Comparison of ENCODE assay signal across 10 cellular contexts in the genomic region with DNA sequence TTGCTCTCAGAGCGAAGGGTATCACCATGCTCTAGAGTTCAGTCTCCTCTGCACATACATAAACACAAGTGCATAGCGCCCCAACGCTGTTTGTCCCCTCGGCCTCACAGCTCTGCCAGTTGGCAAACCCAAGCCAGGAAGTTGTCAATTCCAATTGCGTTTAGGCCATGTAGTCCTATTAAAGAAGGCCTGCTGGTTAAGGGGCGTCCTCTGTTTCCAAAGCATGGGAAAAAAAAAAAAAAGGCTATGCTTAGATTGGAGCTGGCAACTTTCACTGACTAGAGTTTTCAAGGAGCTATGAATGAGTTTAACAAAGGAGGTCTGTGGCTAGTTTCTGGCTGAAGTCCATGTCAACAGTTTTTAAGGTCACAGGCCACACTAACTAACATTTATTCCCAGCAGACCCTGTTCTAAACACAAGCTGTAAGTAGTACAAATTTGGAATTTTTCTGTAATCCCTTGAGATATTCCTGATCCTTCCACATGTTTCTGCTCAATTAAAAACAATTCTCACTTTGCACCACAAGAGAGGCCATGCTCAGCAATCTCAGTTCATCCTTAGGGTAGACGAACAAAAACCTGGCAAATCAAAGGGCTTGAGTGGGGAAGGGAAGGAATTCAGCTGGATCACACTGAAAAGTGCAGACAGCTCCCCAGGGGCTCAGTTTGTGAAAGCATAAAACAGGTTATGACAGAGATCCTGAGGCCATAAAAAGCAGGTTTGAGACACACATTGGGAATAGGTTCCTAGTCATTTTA.
A peak's percentile ranks its signal among the peaks of the same experiment; 100 is the strongest.
DNase-seq lines count a peak whose midpoint lies in the region; ATAC-seq, FAIRE-seq and TF ChIP-seq lines count a peak whose summit lies in the region.
"Had no signal": no experiment of that assay in that cellular context is flagged by ENCODE, and none has a peak within 500 bp of the region (broad histone marks: within the 10 kb centered on the region; RNA-seq: fewer than 3 reads in every experiment).

No MANE protein-coding gene starts in this region.

- TF ChIP-seq CTCF in astrocyte of the cerebellum (IDR thresholded peaks at IDR 0.05; ENCODE audit: low read depth, low read length, missing control alignments) (no peak), pancreas (IDR thresholded peaks at IDR 0.05) (no peak), GM10248 (IDR thresholded peaks at IDR 0.05; ENCODE audit: control extremely low read depth, extremely low read depth, low read depth, missing control alignments) (no peak)

- 57 to 65% methylated on average over 7 of the region's 7 CpGs for WGBS in pancreas, 2 donors

- CTCF ChIA-PET in GM10248 (lab: Yijun Ruan, JAX), result no interaction called here

- peaks cover 0 to 15% (median 5%) of the 10 kb centered on the region in 3 donors for H3K4me1 ChIP-seq in pancreas

- DNase-seq in EH (ENCODE audit: low read depth), result peak; percentile 34
- peak; percentile 84 for DNase-seq in astrocyte of the cerebellum (ENCODE audit: low read depth)
- peak; percentile 46 for DNase-seq in left cardiac atrium
- peak in 2 of 6 donors; percentile 3 to 7 for DNase-seq in pancreas
- DNase-seq in GM10248 (ENCODE audit: extremely low spot score), result no peak
- DNase-seq in NCI-H774 (lab: John Stamatoyannopoulos, UW), result no peak
- DNase-seq in NCI-H510A treated with DMSO at 0.1 percent for 48 hours (lab: John Stamatoyannopoulos, UW), result no peak
- DNase-seq: activated naive CD8-positive, alpha-beta T cell treated with anti-CD3 and anti-CD28 coated beads, Interleukin-2, amount 10 ng/mL, durations not matched to agents 7 days and 5 days had no signal

- no peaks in the 10 kb centered on the region for H3K27me3 ChIP-seq in pancreas

- ATAC-seq in left cardiac atrium (peak; percentile 78 to 84), pancreas (peak in 3 of 4 donors; percentile 53 to 80 (median 55)), HG03378 (IDR thresholded peaks at IDR 0.05; ENCODE audit: unreplicated experiment) (no peak)

- no peak overlapping the region for H3K27ac ChIP-seq in pancreas

- intact Hi-C loops in left cardiac atrium (cut with DNase I) (no loop called here), pancreas (cut with DNase I) (no loop called here)

- H3K36me3 ChIP-seq in pancreas, result no peaks in the 10 kb centered on the region

- POLR2A ChIA-PET in GM10248 (lab: Yijun Ruan, JAX), result no interaction called here

- H3K9me3 ChIP-seq in pancreas, result no peaks in the 10 kb centered on the region

- H3K4me3 ChIP-seq in astrocyte of the cerebellum (ENCODE audit: low read depth, low read length), result no peak overlapping the region
- H3K4me3 ChIP-seq in pancreas, result no peak overlapping the region
- H3K4me3 ChIP-seq: skin epidermis had no signal

- no peak for FAIRE-seq in pancreas (lab: Jason Lieb, UNC)

- in situ Hi-C loops in astrocyte of the cerebellum (cut with HindIII; ENCODE audit: low sequenced_read_pairs), result no loop called here

Comparison
In these comparisons a context has a peak if more than half of its experiments do, and no peak if none do; other contexts are left out.
1. DNase-seq: peak in EH (single experiment), astrocyte of the cerebellum (single experiment) and left cardiac atrium (single experiment); none in GM10248 (single experiment), NCI-H774 (single experiment) and NCI-H510A treated with DMSO at 0.1 percent for 48 hours (single experiment).